Comparison of ENCODE assay signal across 19 cellular contexts in genomic region chr1:219339466-219339865, GRCh38.
"Had no signal": no experiment of that assay in that cellular context is flagged by ENCODE, and none has a peak within 500 bp of the region (broad histone marks: within the 10 kb centered on the region; RNA-seq: fewer than 3 reads in every experiment).

No MANE protein-coding gene starts in this region.

- H3K27me3 ChIP-seq: hepatocyte, left lung, neutrophil, transverse colon had no signal

- H3K79me2 ChIP-seq: hepatocyte had no signal

- ATAC-seq: activated CD4-positive, alpha-beta T cell treated with anti-CD3 and anti-CD28 coated beads for 36 hours; left lung; natural killer cell had no signal

- DNase-seq: activated CD4-positive, alpha-beta memory T cell treated with anti-CD3 and anti-CD28 coated beads, Interleukin-2, amount 10 ng/mL, durations not matched to agents 7 days and 5 days; activated CD4-positive, alpha-beta T cell treated with anti-CD3 and anti-CD28 coated beads for 36 hours; activated effector memory CD4-positive, alpha-beta T cell treated with anti-CD3 and anti-CD28 coated beads, Interleukin-2, amount 50 U/mL, for 16 hours; activated T-cell treated with anti-CD3 and anti-CD28 coated beads, Interleukin-2, amount 50 U/mL, for 48 hours; effector CD4-positive, alpha-beta T cell; kidney; left lung; mammary epithelial cell; natural killer cell; retina; stimulated activated CD4-positive, alpha-beta T cell treated with anti-CD3 and anti-CD28 coated beads, Interleukin-2, amount 100 ng/mL, for 48 hours; stimulated activated naive CD4-positive, alpha-beta T cell; substantia nigra; T-helper 2 cell; transverse colon had no signal

- H3K4me2 ChIP-seq: hepatocyte had no signal

- H2AFZ ChIP-seq: hepatocyte had no signal

- H3K4me3 ChIP-seq: coronary artery, hepatocyte, left lung, transverse colon had no signal

- FAIRE-seq: endothelial cell of umbilical vein, kidney had no signal

- H3K4me1 ChIP-seq: left lung, transverse colon had no signal

- H3K9me3 ChIP-seq: neutrophil, transverse colon had no signal

- H3K36me3 ChIP-seq: left lung, neutrophil, transverse colon had no signal

- H3K27ac ChIP-seq: coronary artery, hepatocyte, left lung, neutrophil, transverse colon had no signal
